Comparison of ENCODE assay signal across 1 cellular context in the genomic region with DNA sequence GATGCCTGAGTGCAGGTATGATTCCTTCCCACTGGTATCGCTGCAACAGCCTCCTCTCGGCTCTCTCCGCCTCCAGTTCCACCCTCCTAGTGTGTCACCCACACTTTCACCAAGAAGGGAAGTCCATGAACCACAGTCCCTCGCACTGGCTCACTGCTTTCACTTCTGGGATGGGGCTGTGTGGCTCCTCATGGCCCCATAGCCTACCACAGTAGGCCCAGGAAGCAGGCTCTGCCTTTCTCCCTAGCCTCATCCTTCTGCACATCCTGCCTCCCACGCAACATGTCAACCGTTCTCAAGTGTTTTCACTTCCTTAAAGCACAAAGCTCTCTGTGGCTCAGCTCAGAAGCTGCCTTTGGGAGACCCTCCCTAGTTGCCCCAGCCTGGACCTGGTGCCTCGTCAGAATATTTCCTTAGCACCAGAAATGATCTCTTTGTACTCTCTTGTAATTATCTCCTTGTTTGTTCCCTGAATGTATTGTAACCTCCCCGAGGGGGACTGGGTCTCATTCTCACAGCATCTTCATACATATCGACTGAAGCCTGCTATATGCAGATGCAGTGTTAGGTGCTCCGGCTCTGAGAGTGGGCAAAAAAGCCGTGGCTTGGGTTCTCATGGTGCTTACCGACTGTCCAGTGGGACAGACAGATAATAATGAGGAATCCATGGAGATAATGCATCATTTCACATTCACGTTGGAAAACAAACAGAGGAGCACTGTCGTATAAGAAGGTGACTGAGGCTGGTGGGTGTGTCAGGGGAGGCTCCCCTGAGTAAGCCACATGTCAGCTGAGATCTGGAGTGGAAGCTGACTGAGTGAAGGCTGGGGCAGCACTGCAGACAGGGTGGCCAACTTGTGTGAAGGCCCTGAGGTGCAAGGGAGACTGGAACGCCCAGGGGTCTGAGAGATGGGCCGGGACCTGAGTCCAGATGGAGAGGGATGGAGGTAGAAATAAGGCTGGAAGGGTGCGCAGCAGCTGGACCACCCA.
A peak's percentile ranks its signal among the peaks of the same experiment; 100 is the strongest.
TF ChIP-seq lines count a peak whose summit lies in the region.

No MANE protein-coding gene starts in this region.

TF ChIP-seq in GM12878, 131 proteins besides CTCF, POLR2A, EP300 and RAD21 (continued from another document and continues in another):
- TF ChIP-seq, protein P1, sequence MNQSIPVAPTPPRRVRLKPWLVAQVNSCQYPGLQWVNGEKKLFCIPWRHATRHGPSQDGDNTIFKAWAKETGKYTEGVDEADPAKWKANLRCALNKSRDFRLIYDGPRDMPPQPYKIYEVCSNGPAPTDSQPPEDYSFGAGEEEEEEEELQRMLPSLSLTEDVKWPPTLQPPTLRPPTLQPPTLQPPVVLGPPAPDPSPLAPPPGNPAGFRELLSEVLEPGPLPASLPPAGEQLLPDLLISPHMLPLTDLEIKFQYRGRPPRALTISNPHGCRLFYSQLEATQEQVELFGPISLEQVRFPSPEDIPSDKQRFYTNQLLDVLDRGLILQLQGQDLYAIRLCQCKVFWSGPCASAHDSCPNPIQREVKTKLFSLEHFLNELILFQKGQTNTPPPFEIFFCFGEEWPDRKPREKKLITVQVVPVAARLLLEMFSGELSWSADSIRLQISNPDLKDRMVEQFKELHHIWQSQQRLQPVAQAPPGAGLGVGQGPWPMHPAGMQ (IDR thresholded peaks at IDR 0.05; ENCODE audit: borderline replicate concordance) = no peak
- 0 out of 2 replicates have a peak, but pooled peaks have one; percentile 23 for TF ChIP-seq POLR2AphosphoS5 (IDR thresholded peaks at IDR 0.05; ENCODE audit: low read length)
- TF ChIP-seq ZNF24 (IDR thresholded peaks at IDR 0.05) = no peak
- no peak for TF ChIP-seq CEBPZ (IDR thresholded peaks at IDR 0.05; ENCODE audit: low read depth, low read length)
- TF ChIP-seq ZBTB11 (CRISPR knock-in tag; IDR thresholded peaks at IDR 0.05) = no peak
- TF ChIP-seq, protein P2, sequence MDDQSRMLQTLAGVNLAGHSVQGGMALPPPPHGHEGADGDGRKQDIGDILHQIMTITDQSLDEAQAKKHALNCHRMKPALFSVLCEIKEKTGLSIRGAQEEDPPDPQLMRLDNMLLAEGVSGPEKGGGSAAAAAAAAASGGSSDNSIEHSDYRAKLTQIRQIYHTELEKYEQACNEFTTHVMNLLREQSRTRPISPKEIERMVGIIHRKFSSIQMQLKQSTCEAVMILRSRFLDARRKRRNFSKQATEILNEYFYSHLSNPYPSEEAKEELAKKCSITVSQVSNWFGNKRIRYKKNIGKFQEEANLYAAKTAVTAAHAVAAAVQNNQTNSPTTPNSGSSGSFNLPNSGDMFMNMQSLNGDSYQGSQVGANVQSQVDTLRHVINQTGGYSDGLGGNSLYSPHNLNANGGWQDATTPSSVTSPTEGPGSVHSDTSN (IDR thresholded peaks at IDR 0.05; ENCODE audit: insufficient replicate concordance, low read depth, low read length) = no peak
- TF ChIP-seq SIX5 (IDR thresholded peaks at IDR 0.05; ENCODE audit: low read depth, low read length, severe bottlenecking) = no peak
- no peak for TF ChIP-seq CHD4 (IDR thresholded peaks at IDR 0.05)
- no peak for TF ChIP-seq PML (IDR thresholded peaks at IDR 0.05; ENCODE audit: low read length)
- no peak for TF ChIP-seq MYC (IDR thresholded peaks at IDR 0.05; ENCODE audit: insufficient read depth, insufficient read length, insufficient replicate concordance, low read length, severe bottlenecking)
- no peak for TF ChIP-seq SUPT20H (IDR thresholded peaks at IDR 0.05; ENCODE audit: borderline replicate concordance, control insufficient read depth, low read depth, low read length)
- 0 out of 2 replicates have a peak, but pooled peaks have one; percentile 36 for TF ChIP-seq MLLT1 (IDR thresholded peaks at IDR 0.05)
- no peak for TF ChIP-seq NFXL1 (IDR thresholded peaks at IDR 0.05; ENCODE audit: borderline replicate concordance)
- TF ChIP-seq ELK1 (IDR thresholded peaks at IDR 0.05; ENCODE audit: low read depth, low read length) = no peak
- TF ChIP-seq SRF (IDR thresholded peaks at IDR 0.05; ENCODE audit: low read depth in 2 of 2, low read length in 2 of 2) = no peak
- TF ChIP-seq HCFC1 (IDR thresholded peaks at IDR 0.05; ENCODE audit: low read length) = 0 out of 2 replicates have a peak, but pooled peaks have one; percentile 17
- 0 out of 2 replicates have a peak, but pooled peaks have one; percentile 13 for TF ChIP-seq CHD2 (IDR thresholded peaks at IDR 0.05; ENCODE audit: borderline replicate concordance, low read depth, low read length)
- no peak for TF ChIP-seq KLF5 (IDR thresholded peaks at IDR 0.05; ENCODE audit: partially characterized antibody)
- TF ChIP-seq TBL1XR1 (IDR thresholded peaks at IDR 0.05; ENCODE audit: low read depth, low read length) = 0 out of 2 replicates have a peak, but pooled peaks have one; percentile 20
- no peak for TF ChIP-seq KDM1A (IDR thresholded peaks at IDR 0.05; ENCODE audit: borderline replicate concordance)
- no peak; the same call in 1 of the 2 replicates for TF ChIP-seq ZBED1 (IDR thresholded peaks at IDR 0.05; ENCODE audit: borderline replicate concordance)
- TF ChIP-seq ZNF384 (IDR thresholded peaks at IDR 0.05; ENCODE audit: borderline replicate concordance, low read depth, low read length) = no peak
- TF ChIP-seq FOXK2 (IDR thresholded peaks at IDR 0.05) = no peak
- 0 out of 2 replicates have a peak, but pooled peaks have one; percentile 42 for TF ChIP-seq NBN (IDR thresholded peaks at IDR 0.05)
- TF ChIP-seq NKRF (conservative IDR thresholded peaks at IDR 0.05) = no peak
- TF ChIP-seq LARP7 (IDR thresholded peaks at IDR 0.05) = no peak
- TF ChIP-seq FOS (IDR thresholded peaks at IDR 0.05; ENCODE audit: borderline replicate concordance, extremely low read depth, insufficient read length) = no peak
- no peak for TF ChIP-seq ZZZ3 (IDR thresholded peaks at IDR 0.05; ENCODE audit: control insufficient read depth, insufficient read length, low read depth)
- peak; percentile 83 for TF ChIP-seq GATAD2B (conservative IDR thresholded peaks at IDR 0.05; ENCODE audit: low read depth)
- TF ChIP-seq BRCA1 (IDR thresholded peaks at IDR 0.05; ENCODE audit: low read depth, low read length) = no peak
- peak; percentile 73; the same call in 1 of the 2 replicates for TF ChIP-seq PAX5 (IDR thresholded peaks at IDR 0.05; ENCODE audit: borderline replicate concordance, low read depth, low read length)
- peak in 1 of 2 experiments; percentile 14; a peak in 1 of 4 replicates for TF ChIP-seq BHLHE40 (IDR thresholded peaks at IDR 0.05; ENCODE audit: borderline replicate concordance in 1 of 2, low read depth in 2 of 2, low read length in 1 of 2)
- TF ChIP-seq NFIC (IDR thresholded peaks at IDR 0.05; ENCODE audit: low read depth, low read length) = peak; percentile 82; the same call in 1 of the 2 replicates
- TF ChIP-seq CREB1 (IDR thresholded peaks at IDR 0.05; ENCODE audit: low read depth) = no peak
- no peak for TF ChIP-seq TCF3 (IDR thresholded peaks at IDR 0.05; ENCODE audit: borderline replicate concordance, insufficient read depth, low read depth, low read length)
- TF ChIP-seq, protein P3, sequence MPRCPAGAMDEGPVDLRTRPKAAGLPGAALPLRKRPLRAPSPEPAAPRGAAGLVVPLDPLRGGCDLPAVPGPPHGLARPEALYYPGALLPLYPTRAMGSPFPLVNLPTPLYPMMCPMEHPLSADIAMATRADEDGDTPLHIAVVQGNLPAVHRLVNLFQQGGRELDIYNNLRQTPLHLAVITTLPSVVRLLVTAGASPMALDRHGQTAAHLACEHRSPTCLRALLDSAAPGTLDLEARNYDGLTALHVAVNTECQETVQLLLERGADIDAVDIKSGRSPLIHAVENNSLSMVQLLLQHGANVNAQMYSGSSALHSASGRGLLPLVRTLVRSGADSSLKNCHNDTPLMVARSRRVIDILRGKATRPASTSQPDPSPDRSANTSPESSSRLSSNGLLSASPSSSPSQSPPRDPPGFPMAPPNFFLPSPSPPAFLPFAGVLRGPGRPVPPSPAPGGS (IDR thresholded peaks at IDR 0.05; ENCODE audit: borderline replicate concordance, insufficient read depth, low read depth, low read length, poor library complexity, severe bottlenecking) = peak; percentile 19
- peak; percentile 63 for TF ChIP-seq MEF2B (IDR thresholded peaks at IDR 0.05; ENCODE audit: partially characterized antibody, poor library complexity, severe bottlenecking)
- TF ChIP-seq NFYA (IDR thresholded peaks at IDR 0.05; ENCODE audit: borderline replicate concordance, low read depth, low read length) = no peak
- peak; percentile 69; the same call in 1 of the 2 replicates for TF ChIP-seq YY1 (IDR thresholded peaks at IDR 0.05; ENCODE audit: low read depth, low read length)
- no peak for TF ChIP-seq TARDBP (IDR thresholded peaks at IDR 0.05; ENCODE audit: borderline replicate concordance)
- TF ChIP-seq POU2F2 (IDR thresholded peaks at IDR 0.05; ENCODE audit: borderline replicate concordance, low read depth, low read length) = no peak
- no peak for TF ChIP-seq SMAD5 (IDR thresholded peaks at IDR 0.05; ENCODE audit: low read depth)
- peak in 1 of 2 experiments; percentile 80; a peak in 2 of 4 replicates for TF ChIP-seq ETV6 (conservative IDR thresholded peaks at IDR 0.05 in 1 of 2, IDR thresholded peaks at IDR 0.05 in 1 of 2; ENCODE audit: borderline replicate concordance in 1 of 2, low read depth in 1 of 2)
